In the genomic region with DNA sequence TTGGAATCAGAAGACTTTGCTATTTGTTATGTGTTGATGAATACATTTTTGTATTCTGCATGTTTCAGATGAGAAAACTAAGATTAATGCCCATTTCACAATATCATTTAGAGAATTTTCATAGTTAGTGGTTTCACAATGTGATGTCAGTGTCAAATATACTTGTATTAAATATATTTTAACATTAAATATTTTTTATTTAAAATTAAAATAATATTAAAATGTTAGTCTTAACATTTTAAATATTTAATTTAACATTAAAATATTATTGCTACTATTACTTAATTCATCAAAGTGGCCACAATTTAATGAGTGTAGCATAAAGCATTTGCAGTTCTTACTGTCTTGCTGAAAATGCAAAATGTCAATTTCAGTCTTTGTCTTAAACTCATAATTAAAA, we compare ENCODE assay signal across 20 cellular contexts.
DNase-seq lines count a peak whose midpoint lies in the region; ATAC-seq, FAIRE-seq and TF ChIP-seq lines count a peak whose summit lies in the region.
"Had no signal": no experiment of that assay in that cellular context is flagged by ENCODE, and none has a peak within 500 bp of the region (broad histone marks: within the 10 kb centered on the region; RNA-seq: fewer than 3 reads in every experiment).

No MANE protein-coding gene starts in this region.

- H3K4me1 ChIP-seq in small intestine (ENCODE audit: control insufficient read depth in 2 of 2, insufficient read depth in 1 of 2, low read depth in 1 of 2, low read length in 1 of 2) = no peaks in the 10 kb centered on the region
- no peaks in the 10 kb centered on the region for H3K4me1 ChIP-seq in stomach
- no peaks in the 10 kb centered on the region for H3K4me1 ChIP-seq in right lobe of liver

- no peaks in the 10 kb centered on the region for H3K9me3 ChIP-seq in small intestine (ENCODE audit: control insufficient read depth, low read depth)
- peaks cover 0 to 7% (median 5%) of the 10 kb centered on the region in 4 donors for H3K9me3 ChIP-seq in stomach
- H3K9me3 ChIP-seq in right lobe of liver = no peaks in the 10 kb centered on the region

- ATAC-seq in GM18520 (IDR thresholded peaks at IDR 0.05; ENCODE audit: unreplicated experiment) (no peak), right lobe of liver (no peak)

- intact Hi-C loops in stomach (cut with DNase I; ENCODE audit: low total_unique reads) (no loop called here), right lobe of liver (cut with DNase I) (no loop called here)

- TF ChIP-seq POLR2A in stomach (IDR thresholded peaks at IDR 0.05) (no peak), right lobe of liver (IDR thresholded peaks at IDR 0.05) (no peak)

- no peak overlapping the region for H3K27ac ChIP-seq in small intestine (ENCODE audit: low read depth in 1 of 2, low read length in 1 of 2)
- H3K27ac ChIP-seq in stomach = no peak overlapping the region
- H3K27ac ChIP-seq in right lobe of liver = no peak overlapping the region
- H3K27ac ChIP-seq: GM23248 had no signal

- H3K27me3 ChIP-seq in small intestine (ENCODE audit: control insufficient read depth in 2 of 2, insufficient read depth in 2 of 2, low read length in 2 of 2) (no peaks in the 10 kb centered on the region), stomach (no peaks in the 10 kb centered on the region), right lobe of liver (no peaks in the 10 kb centered on the region)

- FAIRE-seq in G401.6 (lab: Jason Lieb, UNC) (peak; percentile 65), colon (lab: Jason Lieb, UNC) (peak; percentile 41), islet of Langerhans (lab: Jason Lieb, UNC) (peak; percentile 80), small intestine (lab: Jason Lieb, UNC) (peak; percentile 88)
- FAIRE-seq: GM12892, GM19239, H1 had no signal

- H3K36me3 ChIP-seq in small intestine (ENCODE audit: control insufficient read depth in 2 of 2, insufficient read depth in 2 of 2, low read length in 2 of 2) (no peaks in the 10 kb centered on the region), stomach (no peaks in the 10 kb centered on the region), right lobe of liver (no peaks in the 10 kb centered on the region)

- no peak for TF ChIP-seq EP300 in stomach (IDR thresholded peaks at IDR 0.05)

- H3K4me3 ChIP-seq in small intestine (ENCODE audit: low read depth in 1 of 2, low read length in 2 of 2) (no peak overlapping the region), stomach (no peak overlapping the region), right lobe of liver (no peak overlapping the region)
- H3K4me3 ChIP-seq: GM23248 had no signal

- TF ChIP-seq CTCF in stomach (IDR thresholded peaks at IDR 0.05) = no peak
- no peak for TF ChIP-seq CTCF in right lobe of liver (IDR thresholded peaks at IDR 0.05)

- DNase-seq in small intestine (no peak), stomach (no peak), right lobe of liver (no peak)
- DNase-seq: 8988T; C1 segment of cervical spinal cord; Calu3; CD4-positive, alpha-beta memory T cell; COR-L47; DMS53; DMS79 treated with DMSO at 0.1 percent for 48 hours; GM23248; H7; HCEC 1CT had no signal
